Comparison of ENCODE assay signal across 8 cellular contexts in the genomic region with DNA sequence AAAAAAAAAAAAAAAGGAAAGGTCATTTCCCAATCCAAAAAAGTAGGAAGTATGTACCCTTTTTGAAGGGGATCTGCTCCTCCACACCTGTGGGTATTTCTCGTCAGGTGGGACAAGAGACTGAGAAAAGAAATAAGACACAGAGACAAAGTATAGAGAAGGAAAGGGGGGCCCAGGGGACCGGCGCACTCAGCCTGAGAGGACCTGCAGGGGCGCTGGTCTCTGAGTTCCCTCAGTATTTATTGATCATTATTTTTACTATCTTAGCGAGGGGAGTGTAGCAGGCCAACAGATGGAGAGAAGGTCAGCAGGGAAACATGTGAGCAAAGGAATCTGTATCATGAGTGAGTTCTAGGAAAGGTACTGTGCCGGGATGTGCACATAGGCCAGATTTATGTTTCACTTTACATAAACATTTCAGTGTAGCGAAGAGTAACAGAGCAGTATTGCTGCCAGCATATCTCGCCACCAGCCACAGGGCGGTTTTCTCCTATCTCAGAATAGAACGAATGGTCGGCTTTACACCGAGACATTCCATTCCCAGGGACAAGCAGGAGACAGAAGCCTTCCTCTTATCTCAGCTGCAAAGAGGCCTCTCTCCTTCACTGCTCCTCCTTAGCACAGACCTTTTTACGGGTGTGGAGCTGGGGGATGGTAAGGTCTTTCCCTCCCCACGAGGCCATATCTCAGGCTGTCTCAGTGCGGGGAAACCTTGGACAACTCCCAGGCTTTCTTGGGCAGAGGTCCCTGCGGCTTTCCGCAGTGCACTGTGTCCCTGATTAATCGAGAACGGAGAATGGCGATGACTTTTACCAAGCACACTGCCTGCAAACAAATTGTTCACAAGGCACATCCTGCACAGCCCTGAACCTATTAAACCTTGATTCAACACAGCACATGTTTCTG. TPM values are rescaled to one million over a fixed set of nuclear protein-coding genes. Genes with fewer than 3 reads are reported as not detected.
DNase-seq lines count a peak whose midpoint lies in the region; ATAC-seq and TF ChIP-seq lines count a peak whose summit lies in the region.
"Not testable (repeated sequence)": the region's sequence is repeated elsewhere in the genome, so short reads cannot be mapped to it uniquely, and the experiment has no call there.

No MANE protein-coding gene starts in this region.

- peak; percentile 15 to 55 for ATAC-seq in left cardiac atrium

- peak overlapping the region; percentile 79 for H3K27ac Mint-ChIP-seq in Caco-2 (ENCODE audit: unreplicated experiment)
- H3K27ac Mint-ChIP-seq in endodermal cell, result peak overlapping the region; percentile 87

- not testable (repeated sequence) for H3K9me3 Mint-ChIP-seq in Caco-2 (ENCODE audit: unreplicated experiment)
- H3K9me3 Mint-ChIP-seq in endodermal cell, result peaks cover 13% of the 10 kb centered on the region

- not testable (repeated sequence) for H3K27me3 ChIP-seq in Caco-2 (replicated peaks; ENCODE audit: control insufficient read depth, insufficient read depth, low read length); endodermal cell (ENCODE audit: control insufficient read depth, insufficient read depth, low read length, poor library complexity, severe bottlenecking); muscle layer of colon (ENCODE audit: control insufficient read depth in 1 of 2, insufficient read depth in 2 of 2, low read length in 2 of 2); rectal smooth muscle tissue (ENCODE audit: control insufficient read depth, insufficient read depth, low read length); testis

- not testable (repeated sequence) for TF ChIP-seq POLR2A in testis (IDR thresholded peaks at IDR 0.05)

- not testable (repeated sequence) for H3K27me3 Mint-ChIP-seq in Caco-2 (ENCODE audit: insufficient read depth, unreplicated experiment); endodermal cell (ENCODE audit: insufficient read depth)

- intact Hi-C loops in Caco-2 (cut with micrococcal nuclease; ENCODE audit: unreplicated experiment), result loop anchor here (5.0 kb wide), 1 partner anchor 109 kb away; no protein-coding TSS in a partner anchor
- intact Hi-C loops in left cardiac atrium (cut with DNase I); testis (cut with DNase I; ENCODE audit: low total_unique reads): not testable (repeated sequence)

- H3K36me3 ChIP-seq in Caco-2 (ENCODE audit: control insufficient read depth, insufficient read depth, low read length); SK-N-MC (ENCODE audit: insufficient read depth, low read length); endodermal cell (ENCODE audit: control insufficient read depth, insufficient read depth, low read length); muscle layer of colon (ENCODE audit: insufficient read depth, low read length); rectal smooth muscle tissue (ENCODE audit: control insufficient read depth, insufficient read depth, low read length); testis (ENCODE audit: low read depth, missing control alignments): not testable (repeated sequence)

- H3K4me1 ChIP-seq in Caco-2 (peaks cover 18% of the 10 kb centered on the region), muscle layer of colon (ENCODE audit: insufficient read depth, low read length) (peaks cover 36% of the 10 kb centered on the region), testis (peaks cover 38% of the 10 kb centered on the region)
- H3K4me1 ChIP-seq in endodermal cell (ENCODE audit: control insufficient read depth, insufficient read depth, low read length); rectal smooth muscle tissue (ENCODE audit: control insufficient read depth, insufficient read depth, low read length): not testable (repeated sequence)

- peak in 1 of 2 experiments; percentile 27 for TF ChIP-seq CTCF in Caco-2 (IDR thresholded peaks at IDR 0.05; ENCODE audit: insufficient read depth in 1 of 2, low read depth in 1 of 2, low read length in 1 of 2, severe bottlenecking in 1 of 2, unreplicated experiment in 1 of 2)
- TF ChIP-seq CTCF in astrocyte of the cerebellum (IDR thresholded peaks at IDR 0.05; ENCODE audit: low read depth, low read length, missing control alignments), result peak; percentile 22
- TF ChIP-seq CTCF in endodermal cell (conservative IDR thresholded peaks at IDR 0.05), result peak; percentile 50
- not testable (repeated sequence) for TF ChIP-seq CTCF in testis (IDR thresholded peaks at IDR 0.05)

- peak overlapping the region; percentile 57; the same call in 1 of the 2 replicates for H3K27ac ChIP-seq in SK-N-MC
- H3K27ac ChIP-seq in endodermal cell (ENCODE audit: low read depth, low read length), result not testable (repeated sequence)
- peak overlapping the region; percentile 63 for H3K27ac ChIP-seq in muscle layer of colon (ENCODE audit: low read depth, low read length)
- peak overlapping the region; percentile 45 for H3K27ac ChIP-seq in rectal smooth muscle tissue (ENCODE audit: low read depth, low read length)
- peak overlapping the region; percentile 48 to 77 for H3K27ac ChIP-seq in testis

- WGBS in endodermal cell (ENCODE audit: insufficient coverage in 1 of 2, insufficient read length in 1 of 2), 2 experiments, result 79 to 84% methylated on average over 6 to 20 of the region's 20 CpGs
- 30 to 54% methylated on average over 20 of the region's 20 CpGs for WGBS in testis, 2 donors

- H3K4me3 ChIP-seq in Caco-2 (ENCODE audit: low read depth, low read length) (0 out of 2 replicates have a peak overlapping the region, but pooled peaks have one; percentile 15), endodermal cell (ENCODE audit: low read length) (peak overlapping the region; percentile 56)
- H3K4me3 ChIP-seq in SK-N-MC; astrocyte of the cerebellum (ENCODE audit: low read depth, low read length); muscle layer of colon (ENCODE audit: low read depth in 1 of 2, low read length in 2 of 2); rectal smooth muscle tissue (ENCODE audit: low read length); testis: not testable (repeated sequence)

- H3K36me3 Mint-ChIP-seq in Caco-2 (ENCODE audit: insufficient read depth, unreplicated experiment), result not testable (repeated sequence)
- H3K36me3 Mint-ChIP-seq in endodermal cell (ENCODE audit: low read depth), result peaks cover 12% of the 10 kb centered on the region

- CTCF ChIA-PET in Caco-2 (lab: Charles Lee), result interaction anchor here (0.7 kb wide), 1 partner anchor 8 kb away, joined by 3 read pairs; no protein-coding TSS in a partner anchor

- in situ Hi-C loops in astrocyte of the cerebellum (cut with HindIII; ENCODE audit: low sequenced_read_pairs), result not testable (repeated sequence)

- DNase-seq in Caco-2 (peak; percentile 46 to 75), endodermal cell (peak; percentile 64), testis (peak; percentile 89)
- not testable (repeated sequence) for DNase-seq in SK-N-MC (ENCODE audit: low read depth, low spot score); astrocyte of the cerebellum (ENCODE audit: low read depth); left cardiac atrium

- not testable (repeated sequence) for BruUV-seq in Caco-2 (replicated peaks; lab: Mats Ljungman, UMichigan)

- H3K9me3 ChIP-seq in Caco-2; SK-N-MC (ENCODE audit: low read depth, low read length); endodermal cell (ENCODE audit: control insufficient read depth, low read length); muscle layer of colon (ENCODE audit: low read length); testis: not testable (repeated sequence)

- H3K4me1 Mint-ChIP-seq in Caco-2 (ENCODE audit: low read depth, unreplicated experiment) (peaks cover 20% of the 10 kb centered on the region), endodermal cell (peaks cover 39% of the 10 kb centered on the region)

- H3K4me3 Mint-ChIP-seq in Caco-2 (ENCODE audit: unreplicated experiment), result peak overlapping the region; percentile 56
- not testable (repeated sequence) for H3K4me3 Mint-ChIP-seq in endodermal cell

- not testable (repeated sequence) for H3K9ac ChIP-seq in SK-N-MC (ENCODE audit: insufficient read length); endodermal cell (ENCODE audit: extremely low read depth, low read length, poor library complexity, severe bottlenecking); muscle layer of colon (ENCODE audit: low read length); rectal smooth muscle tissue (ENCODE audit: low read length)

- POLR2A ChIA-PET in Caco-2 (lab: Charles Lee), result not testable (repeated sequence)

RNA-seq across cellular contexts. Expression of a gene that starts 6.2 kb away (rescaled TPM):
- total RNA-seq in Caco-2 (2022), result 85.5 and 87.1 TPM in 2 replicates
- total RNA-seq in endodermal cell, result 100 to 1,000 TPM; 104 to 115 TPM
- 50.8 TPM for polyA plus RNA-seq in endodermal cell (2013, experiment 1 of 2)
- 45.1 TPM for polyA plus RNA-seq in endodermal cell (2013, experiment 2 of 2)
- 10 to 100 TPM; 27.3 to 33.5 TPM for total RNA-seq in left cardiac atrium
- 100 to 1,000 TPM; 261 to 265 TPM for total RNA-seq in testis
- polyA plus RNA-seq in testis (ENCODE audit: insufficient read depth, low read depth, low replicate concordance), result 121 TPM

RNA-seq across cellular contexts. Expression of a gene that starts 9.0 kb away (rescaled TPM):
- 140 and 150 TPM in 2 replicates for total RNA-seq in Caco-2 (2022)
- total RNA-seq in endodermal cell, result 100 to 1,000 TPM; 274 to 350 TPM
- polyA plus RNA-seq in endodermal cell (2013, experiment 1 of 2), result 292 TPM
- polyA plus RNA-seq in endodermal cell (2013, experiment 2 of 2), result 276 TPM
- total RNA-seq in left cardiac atrium, result 10 to 100 TPM; 45.3 to 71.1 TPM
- 100 to 1,000 TPM in 1 of 2 donors, 10 to 100 TPM in 1; 87.5 to 107 TPM for total RNA-seq in testis
- 79.2 TPM for polyA plus RNA-seq in testis (ENCODE audit: insufficient read depth, low read depth, low replicate concordance)

RNA-seq across cellular contexts. Expression of a gene that starts 13.7 kb away (rescaled TPM):
- total RNA-seq in Caco-2 (2022) (50.2 and 52.6 TPM in 2 replicates), endodermal cell (10 to 100 TPM; 31.8 to 43.5 TPM), left cardiac atrium (10 to 100 TPM in 1 of 2 donors, 1 to 10 TPM in 1; 8.9 to 15.9 TPM), testis (10 to 100 TPM; 52.2 to 56.1 TPM)
- polyA plus RNA-seq in endodermal cell (2013, experiment 1 of 2), result 24.9 TPM
- polyA plus RNA-seq in endodermal cell (2013, experiment 2 of 2), result 23.0 TPM
- 33.2 TPM for polyA plus RNA-seq in testis (ENCODE audit: insufficient read depth, low read depth, low replicate concordance)

RNA-seq across cellular contexts. Expression of a gene that starts 17.7 kb away (rescaled TPM):
- 82.4 and 91.2 TPM in 2 replicates for total RNA-seq in Caco-2 (2022)
- total RNA-seq in endodermal cell, result 100 to 1,000 TPM; 137 to 138 TPM
- 84.7 TPM for polyA plus RNA-seq in endodermal cell (2013, experiment 1 of 2)
- polyA plus RNA-seq in endodermal cell (2013, experiment 2 of 2), result 79.2 TPM
- total RNA-seq in left cardiac atrium, result 10 to 100 TPM; 63.2 to 63.4 TPM
- total RNA-seq in testis, result 100 to 1,000 TPM; 108 to 119 TPM
- polyA plus RNA-seq in testis (ENCODE audit: insufficient read depth, low read depth, low replicate concordance), result 161 TPM

RNA-seq across cellular contexts. Expression of a gene that starts 35.5 kb away (rescaled TPM):
- 29.7 and 34.5 TPM in 2 replicates for total RNA-seq in Caco-2 (2022)
- total RNA-seq in endodermal cell, result 10 to 100 TPM; 36.5 to 37.3 TPM
- 23.7 TPM for polyA plus RNA-seq in endodermal cell (2013, experiment 1 of 2)
- polyA plus RNA-seq in endodermal cell (2013, experiment 2 of 2), result 22.3 TPM
- total RNA-seq in left cardiac atrium, result 10 to 100 TPM; 10.9 to 12.3 TPM
- total RNA-seq in testis, result 10 to 100 TPM; 30.6 to 32.0 TPM
- 19.4 TPM for polyA plus RNA-seq in testis (ENCODE audit: insufficient read depth, low read depth, low replicate concordance)
